1 cellular context compared by ENCODE assay signal in genomic region chr9:126376311-126376902, GRCh38.
A peak's percentile ranks its signal among the peaks of the same experiment; 100 is the strongest.
TF ChIP-seq lines count a peak whose summit lies in the region.

No MANE protein-coding gene starts in this region.

TF ChIP-seq in HepG2, 621 proteins besides CTCF, POLR2A, EP300 and RAD21 (continued from another document and continues in another):
- TF ChIP-seq THAP9 (CRISPR knock-in tag; IDR thresholded peaks at IDR 0.05; ENCODE audit: borderline replicate concordance) (no peak; the same call in 1 of the 2 replicates), THAP7 (CRISPR knock-in tag; IDR thresholded peaks at IDR 0.05) (0 out of 2 replicates have a peak, but pooled peaks have one; percentile 34), KLF16 (CRISPR knock-in tag; IDR thresholded peaks at IDR 0.05) (peak in 1 of 2 experiments; percentile 62; a peak in 1 of 4 replicates), ZNF343 (CRISPR knock-in tag; IDR thresholded peaks at IDR 0.05) (peak; percentile 78; the same call in 1 of the 2 replicates), FOSL2 (CRISPR knock-in tag; IDR thresholded peaks at IDR 0.05) (no peak), ZSCAN25 (CRISPR knock-in tag; IDR thresholded peaks at IDR 0.05) (peak; percentile 68; the same call in 1 of the 2 replicates), BCL6 (CRISPR knock-in tag; IDR thresholded peaks at IDR 0.05) (peak; percentile 66), SMARCC2 (IDR thresholded peaks at IDR 0.05) (no peak), FLYWCH1 (CRISPR knock-in tag; IDR thresholded peaks at IDR 0.05) (no peak), ZFYVE20 (CRISPR knock-in tag; IDR thresholded peaks at IDR 0.05; ENCODE audit: borderline replicate concordance, low read depth) (no peak), DNMT3B (CRISPR knock-in tag; conservative IDR thresholded peaks at IDR 0.05) (0 out of 2 replicates have a peak, but pooled peaks have one; percentile 25), MIER3 (CRISPR knock-in tag; IDR thresholded peaks at IDR 0.05; ENCODE audit: borderline replicate concordance) (no peak), XBP1 (CRISPR knock-in tag; IDR thresholded peaks at IDR 0.05) (no peak), ZNF17 (CRISPR knock-in tag; IDR thresholded peaks at IDR 0.05) (no peak), HNRNPK (IDR thresholded peaks at IDR 0.05; ENCODE audit: low read depth, low read length, poor library complexity, severe bottlenecking) (no peak), MATR3 (CRISPR knock-in tag; IDR thresholded peaks at IDR 0.05) (no peak), ZNF292 (CRISPR knock-in tag; IDR thresholded peaks at IDR 0.05; ENCODE audit: borderline replicate concordance, low read depth) (peak; percentile 94), ZNF337 (CRISPR knock-in tag; IDR thresholded peaks at IDR 0.05; ENCODE audit: borderline replicate concordance, low read depth) (no peak), SOX5 (CRISPR knock-in tag; IDR thresholded peaks at IDR 0.05; ENCODE audit: borderline replicate concordance) (peak; percentile 69; the same call in 1 of the 2 replicates), EZH2 (conservative IDR thresholded peaks at IDR 0.05; ENCODE audit: low read depth, low read length) (no peak), ZNF749 (CRISPR knock-in tag; IDR thresholded peaks at IDR 0.05; ENCODE audit: borderline replicate concordance) (0 out of 2 replicates have a peak, but pooled peaks have one; percentile 68), ZFP90 (CRISPR knock-in tag; IDR thresholded peaks at IDR 0.05; ENCODE audit: borderline replicate concordance) (peak; percentile 60; the same call in 1 of the 2 replicates), ZNF782 (CRISPR knock-in tag; IDR thresholded peaks at IDR 0.05; ENCODE audit: borderline replicate concordance) (no peak), TCF7 (IDR thresholded peaks at IDR 0.05; ENCODE audit: low read depth) (peak; percentile 3; the same call in 1 of the 2 replicates), SIN3A (IDR thresholded peaks at IDR 0.05; ENCODE audit: borderline replicate concordance, low read depth, low read length) (no peak), E2F2 (CRISPR knock-in tag; IDR thresholded peaks at IDR 0.05; ENCODE audit: borderline replicate concordance) (no peak), ZNF12 (CRISPR knock-in tag; IDR thresholded peaks at IDR 0.05) (no peak), ZNF768 (CRISPR knock-in tag; IDR thresholded peaks at IDR 0.05) (peak; percentile 55; the same call in 1 of the 2 replicates), DNMT1 (CRISPR knock-in tag; IDR thresholded peaks at IDR 0.05) (no peak), KDM6A (CRISPR knock-in tag; IDR thresholded peaks at IDR 0.05; ENCODE audit: low read depth) (peak; percentile 34; the same call in 1 of the 2 replicates), BRD4 (CRISPR knock-in tag; IDR thresholded peaks at IDR 0.05) (peak; percentile 92), ATF1 (CRISPR knock-in tag; IDR thresholded peaks at IDR 0.05) (no peak), SKI (IDR thresholded peaks at IDR 0.05; ENCODE audit: partially characterized antibody) (no peak), ZNF10 (CRISPR knock-in tag; IDR thresholded peaks at IDR 0.05; ENCODE audit: borderline replicate concordance, low read depth) (no peak), ZNF224 (CRISPR knock-in tag; IDR thresholded peaks at IDR 0.05) (no peak), TIGD3 (CRISPR knock-in tag; IDR thresholded peaks at IDR 0.05; ENCODE audit: borderline replicate concordance) (no peak), ZNF770 (CRISPR knock-in tag; IDR thresholded peaks at IDR 0.05) (peak; percentile 73), ZNF883 (CRISPR knock-in tag; IDR thresholded peaks at IDR 0.05; ENCODE audit: not compliant biosample characterization) (no peak), ELF3 (CRISPR knock-in tag; IDR thresholded peaks at IDR 0.05) (no peak), ZNF138 (CRISPR knock-in tag; IDR thresholded peaks at IDR 0.05; ENCODE audit: low read depth) (no peak), ZNF367 (CRISPR knock-in tag; IDR thresholded peaks at IDR 0.05; ENCODE audit: borderline replicate concordance) (no peak), NR2C2 (CRISPR knock-in tag; IDR thresholded peaks at IDR 0.05; ENCODE audit: borderline replicate concordance) (peak; percentile 57; the same call in 1 of the 2 replicates), ZNF891 (CRISPR knock-in tag; IDR thresholded peaks at IDR 0.05) (no peak), RFX1 (IDR thresholded peaks at IDR 0.05) (no peak), MAZ (IDR thresholded peaks at IDR 0.05; ENCODE audit: borderline replicate concordance, low read depth, low read length) (no peak), MAZ (CRISPR knock-in tag; IDR thresholded peaks at IDR 0.05; ENCODE audit: low read depth) (peak; percentile 51; the same call in 1 of the 2 replicates), HDAC2 (CRISPR knock-in tag; IDR thresholded peaks at IDR 0.05) (peak; percentile 80), ZNF816 (CRISPR knock-in tag; IDR thresholded peaks at IDR 0.05; ENCODE audit: borderline replicate concordance) (no peak), ZNF30 (CRISPR knock-in tag; IDR thresholded peaks at IDR 0.05) (no peak), ZNF264 (CRISPR knock-in tag; IDR thresholded peaks at IDR 0.05) (0 out of 2 replicates have a peak, but pooled peaks have one; percentile 46), ATF3 (CRISPR knock-in tag; IDR thresholded peaks at IDR 0.05) (peak; percentile 15; the same call in 1 of the 2 replicates), LRRFIP1 (CRISPR knock-in tag; conservative IDR thresholded peaks at IDR 0.05) (no peak), ZNF124 (CRISPR knock-in tag; IDR thresholded peaks at IDR 0.05) (no peak)
- TF ChIP-seq, protein P1, sequence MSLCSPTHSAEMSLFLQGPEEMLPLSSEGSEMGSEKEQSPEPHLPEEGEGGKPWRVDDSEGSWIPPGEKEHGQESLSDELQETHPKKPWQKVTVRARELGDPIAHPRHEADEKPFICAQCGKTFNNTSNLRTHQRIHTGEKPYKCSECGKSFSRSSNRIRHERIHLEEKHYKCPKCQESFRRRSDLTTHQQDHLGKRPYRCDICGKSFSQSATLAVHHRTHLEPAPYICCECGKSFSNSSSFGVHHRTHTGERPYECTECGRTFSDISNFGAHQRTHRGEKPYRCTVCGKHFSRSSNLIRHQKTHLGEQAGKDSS (CRISPR knock-in tag; IDR thresholded peaks at IDR 0.05; ENCODE audit: borderline replicate concordance, low read depth): no peak
- TF ChIP-seq, protein P2, sequence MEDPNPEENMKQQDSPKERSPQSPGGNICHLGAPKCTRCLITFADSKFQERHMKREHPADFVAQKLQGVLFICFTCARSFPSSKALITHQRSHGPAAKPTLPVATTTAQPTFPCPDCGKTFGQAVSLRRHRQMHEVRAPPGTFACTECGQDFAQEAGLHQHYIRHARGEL (CRISPR knock-in tag; IDR thresholded peaks at IDR 0.05): no peak
- TF ChIP-seq, protein P3, sequence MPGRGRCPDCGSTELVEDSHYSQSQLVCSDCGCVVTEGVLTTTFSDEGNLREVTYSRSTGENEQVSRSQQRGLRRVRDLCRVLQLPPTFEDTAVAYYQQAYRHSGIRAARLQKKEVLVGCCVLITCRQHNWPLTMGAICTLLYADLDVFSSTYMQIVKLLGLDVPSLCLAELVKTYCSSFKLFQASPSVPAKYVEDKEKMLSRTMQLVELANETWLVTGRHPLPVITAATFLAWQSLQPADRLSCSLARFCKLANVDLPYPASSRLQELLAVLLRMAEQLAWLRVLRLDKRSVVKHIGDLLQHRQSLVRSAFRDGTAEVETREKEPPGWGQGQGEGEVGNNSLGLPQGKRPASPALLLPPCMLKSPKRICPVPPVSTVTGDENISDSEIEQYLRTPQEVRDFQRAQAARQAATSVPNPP (CRISPR knock-in tag; IDR thresholded peaks at IDR 0.05): no peak
- TF ChIP-seq, protein P4, sequence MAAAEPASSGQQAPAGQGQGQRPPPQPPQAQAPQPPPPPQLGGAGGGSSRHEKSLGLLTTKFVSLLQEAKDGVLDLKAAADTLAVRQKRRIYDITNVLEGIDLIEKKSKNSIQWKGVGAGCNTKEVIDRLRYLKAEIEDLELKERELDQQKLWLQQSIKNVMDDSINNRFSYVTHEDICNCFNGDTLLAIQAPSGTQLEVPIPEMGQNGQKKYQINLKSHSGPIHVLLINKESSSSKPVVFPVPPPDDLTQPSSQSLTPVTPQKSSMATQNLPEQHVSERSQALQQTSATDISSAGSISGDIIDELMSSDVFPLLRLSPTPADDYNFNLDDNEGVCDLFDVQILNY (CRISPR knock-in tag; conservative IDR thresholded peaks at IDR 0.05): no peak
